In genomic region chr7:76281006-76281705, GRCh38 we compare ENCODE assay signal across 9 cellular contexts. TPM values are rescaled to one million over a fixed set of nuclear protein-coding genes. Genes with fewer than 3 reads are reported as not detected.
A peak's percentile ranks its signal among the peaks of the same experiment; 100 is the strongest.
DNase-seq lines count a peak whose midpoint lies in the region; ATAC-seq and TF ChIP-seq lines count a peak whose summit lies in the region.
"Had no signal": no experiment of that assay in that cellular context is flagged by ENCODE, and none has a peak within 500 bp of the region (broad histone marks: within the 10 kb centered on the region; RNA-seq: fewer than 3 reads in every experiment).

No MANE protein-coding gene starts in this region.

- intact Hi-C loops in PC-3 (cut with micrococcal nuclease): no loop called here

- H3K4me1 Mint-ChIP-seq in effector memory CD8-positive, alpha-beta T cell (ENCODE audit: low read depth in 2 of 2): peaks cover 13 to 15% of the 10 kb centered on the region in 2 donors
- peaks cover 8 to 15% of the 10 kb centered on the region in 2 donors for H3K4me1 Mint-ChIP-seq in natural killer cell treated with Interleukin-12 subunit alpha and Interleukin-12 subunit beta and Interleukin-15 and Interleukin-18, amount 100 ng/mL, for 72 hours (ENCODE audit: low read depth in 2 of 2)

- H3K9me2 ChIP-seq in PC-3 (replicated peaks; ENCODE audit: low read length): no peaks in the 10 kb centered on the region

- peaks cover 0 to 15% (median 8%) of the 10 kb centered on the region in 10 experiments; a peak in 17 of 20 replicates for H3K4me1 ChIP-seq in BLaER1 treated with 17β-estradiol and CSF1 and Interleukin-3, amounts not matched to agents 10 nM and 100 nM
- H3K4me1 ChIP-seq in PC-3 (ENCODE audit: insufficient read depth, low read length): no peaks in the 10 kb centered on the region

- H3K36me3 Mint-ChIP-seq in effector memory CD8-positive, alpha-beta T cell (ENCODE audit: insufficient read depth): peaks cover 10% of the 10 kb centered on the region
- H3K36me3 Mint-ChIP-seq in natural killer cell treated with Interleukin-12 subunit alpha and Interleukin-12 subunit beta and Interleukin-15 and Interleukin-18, amount 100 ng/mL, for 72 hours: no peaks in the 10 kb centered on the region

- peaks cover 0 to 6% (median 0%) of the 10 kb centered on the region in 11 experiments; a peak in 5 of 22 replicates for H4K20me1 ChIP-seq in BLaER1 treated with 17β-estradiol and CSF1 and Interleukin-3, amounts not matched to agents 10 nM and 100 nM
- H4K20me1 ChIP-seq in PC-3 (ENCODE audit: low read length): no peaks in the 10 kb centered on the region

- peaks cover 62 to 95% (median 84%) of the 10 kb centered on the region in 11 experiments for H3K27me3 ChIP-seq in BLaER1 treated with 17β-estradiol and CSF1 and Interleukin-3, amounts not matched to agents 10 nM and 100 nM
- H3K27me3 ChIP-seq in PC-3 (ENCODE audit: low read length): peaks cover 14% of the 10 kb centered on the region
- H3K27me3 ChIP-seq: adrenal gland had no signal

- H3K4me3 ChIP-seq in BLaER1 treated with 17β-estradiol and CSF1 and Interleukin-3, amounts not matched to agents 10 nM and 100 nM: peak overlapping the region; percentile 33 to 73 (median 56); a peak in 19 of 20 replicates
- H3K4me3 ChIP-seq in PC-3 (ENCODE audit: low read length): peak overlapping the region; percentile 55

- ATAC-seq in PC-3 (0 out of 2 replicates have a peak, but pooled peaks have one; percentile 13), GM19463 (IDR thresholded peaks at IDR 0.05; ENCODE audit: unreplicated experiment) (no peak)
- peak; percentile 73 for ATAC-seq in effector memory CD8-positive, alpha-beta T cell (replicated peaks)
- peak in 1 of 2 donors; percentile 50 for ATAC-seq in natural killer cell treated with Interleukin-12 subunit alpha and Interleukin-12 subunit beta and Interleukin-15 and Interleukin-18, amount 100 ng/mL, for 72 hours

- no peaks in the 10 kb centered on the region for H3K36me3 ChIP-seq in BLaER1 treated with 17β-estradiol and CSF1 and Interleukin-3, amounts not matched to agents 10 nM and 100 nM
- no peaks in the 10 kb centered on the region for H3K36me3 ChIP-seq in PC-3 (ENCODE audit: low read depth, low read length)
- H3K36me3 ChIP-seq: adrenal gland had no signal

- in situ Hi-C loops in GM13976 (cut with MboI; ENCODE audit: low sequenced_read_pairs, unreplicated experiment): no loop called here

- H3K27ac ChIP-seq in BLaER1 treated with 17β-estradiol and CSF1 and Interleukin-3, amounts not matched to agents 10 nM and 100 nM: no peak overlapping the region
- H3K27ac ChIP-seq in PC-3 (ENCODE audit: low read length): no peak overlapping the region

- peak overlapping the region; percentile 70 to 80 for H3K4me3 Mint-ChIP-seq in effector memory CD8-positive, alpha-beta T cell
- peak overlapping the region; percentile 54 for H3K4me3 Mint-ChIP-seq in natural killer cell treated with Interleukin-12 subunit alpha and Interleukin-12 subunit beta and Interleukin-15 and Interleukin-18, amount 100 ng/mL, for 72 hours

- H3K4me2 ChIP-seq in BLaER1 treated with 17β-estradiol and CSF1 and Interleukin-3, amounts not matched to agents 10 nM and 100 nM: peak overlapping the region; percentile 81 to 97 (median 93)
- peak overlapping the region; percentile 77 for H3K4me2 ChIP-seq in PC-3 (ENCODE audit: low read length)

- no peaks in the 10 kb centered on the region for H3K79me2 ChIP-seq in PC-3 (ENCODE audit: low read length)

- TF ChIP-seq CTCF in PC-3 (conservative IDR thresholded peaks at IDR 0.05; ENCODE audit: low read depth, low read length) (no peak), GM13976 (IDR thresholded peaks at IDR 0.05; ENCODE audit: borderline replicate concordance, control extremely low read depth, extremely low read depth, insufficient read depth, missing control alignments) (no peak)

- peaks cover 0 to 6% (median 0%) of the 10 kb centered on the region in 11 experiments; a peak in 2 of 22 replicates for H3K9me3 ChIP-seq in BLaER1 treated with 17β-estradiol and CSF1 and Interleukin-3, amounts not matched to agents 10 nM and 100 nM (replicated peaks in 1 of 11)
- H3K9me3 ChIP-seq in PC-3 (ENCODE audit: low read length): no peaks in the 10 kb centered on the region
- H3K9me3 ChIP-seq: adrenal gland had no signal

- CTCF ChIA-PET in PC-3 (lab: Charles Lee): no interaction called here

- no peaks in the 10 kb centered on the region for H3F3A ChIP-seq in PC-3 (ENCODE audit: low read length, unreplicated experiment)

- DNase-seq in PC-3: no peak
- no peak for DNase-seq in effector memory CD8-positive, alpha-beta T cell
- no peak for DNase-seq in natural killer cell treated with Interleukin-12 subunit alpha and Interleukin-12 subunit beta and Interleukin-15 and Interleukin-18, amount 100 ng/mL, for 72 hours (ENCODE audit: low spot score)
- DNase-seq in RKO (ENCODE audit: low spot score): no peak
- DNase-seq in SHP77 treated with DMSO at 0.1 percent for 48 hours (lab: John Stamatoyannopoulos, UW): no peak
- DNase-seq in GM13976 (ENCODE audit: low spot score): no peak

- POLR2A ChIA-PET in PC-3 (lab: Charles Lee; ENCODE audit: unreplicated experiment): no interaction called here

- peak overlapping the region in 1 of 2 donors; percentile 53 for H3K27ac Mint-ChIP-seq in effector memory CD8-positive, alpha-beta T cell
- no peak overlapping the region for H3K27ac Mint-ChIP-seq in natural killer cell treated with Interleukin-12 subunit alpha and Interleukin-12 subunit beta and Interleukin-15 and Interleukin-18, amount 100 ng/mL, for 72 hours

- H3K9me3 Mint-ChIP-seq in effector memory CD8-positive, alpha-beta T cell: no peaks in the 10 kb centered on the region
- no peaks in the 10 kb centered on the region for H3K9me3 Mint-ChIP-seq in natural killer cell treated with Interleukin-12 subunit alpha and Interleukin-12 subunit beta and Interleukin-15 and Interleukin-18, amount 100 ng/mL, for 72 hours

- H3K9ac ChIP-seq in BLaER1 treated with 17β-estradiol and CSF1 and Interleukin-3, amounts not matched to agents 10 nM and 100 nM: peak overlapping the region in 7 of 11 experiments; percentile 24 to 66 (median 33); a peak in 5 of 22 replicates
- no peak overlapping the region for H3K9ac ChIP-seq in PC-3 (ENCODE audit: low read length)

- H2AFZ ChIP-seq in PC-3 (ENCODE audit: low read length): peak overlapping the region; percentile 80

- BruUV-seq in PC-3 (replicated peaks; lab: Mats Ljungman, UMichigan): no TSS peak

- peaks cover 48 to 64% of the 10 kb centered on the region in 2 donors for H3K27me3 Mint-ChIP-seq in effector memory CD8-positive, alpha-beta T cell
- H3K27me3 Mint-ChIP-seq in natural killer cell treated with Interleukin-12 subunit alpha and Interleukin-12 subunit beta and Interleukin-15 and Interleukin-18, amount 100 ng/mL, for 72 hours: peaks cover 34 to 48% of the 10 kb centered on the region in 2 donors

RNA-seq across cellular contexts. Expression of gene HSPB1, which starts 21.3 kb away (rescaled TPM):
- 166 and 189 TPM in 2 replicates for total RNA-seq in PC-3 (2014; rRNA removed)
- total RNA-seq in natural killer cell treated with Interleukin-12 subunit alpha and Interleukin-12 subunit beta and Interleukin-15 and Interleukin-18, amount 100 ng/mL, for 72 hours: 10 to 100 TPM; 13.3 to 30.3 TPM
